8 cellular contexts compared by ENCODE assay signal in the genomic region with DNA sequence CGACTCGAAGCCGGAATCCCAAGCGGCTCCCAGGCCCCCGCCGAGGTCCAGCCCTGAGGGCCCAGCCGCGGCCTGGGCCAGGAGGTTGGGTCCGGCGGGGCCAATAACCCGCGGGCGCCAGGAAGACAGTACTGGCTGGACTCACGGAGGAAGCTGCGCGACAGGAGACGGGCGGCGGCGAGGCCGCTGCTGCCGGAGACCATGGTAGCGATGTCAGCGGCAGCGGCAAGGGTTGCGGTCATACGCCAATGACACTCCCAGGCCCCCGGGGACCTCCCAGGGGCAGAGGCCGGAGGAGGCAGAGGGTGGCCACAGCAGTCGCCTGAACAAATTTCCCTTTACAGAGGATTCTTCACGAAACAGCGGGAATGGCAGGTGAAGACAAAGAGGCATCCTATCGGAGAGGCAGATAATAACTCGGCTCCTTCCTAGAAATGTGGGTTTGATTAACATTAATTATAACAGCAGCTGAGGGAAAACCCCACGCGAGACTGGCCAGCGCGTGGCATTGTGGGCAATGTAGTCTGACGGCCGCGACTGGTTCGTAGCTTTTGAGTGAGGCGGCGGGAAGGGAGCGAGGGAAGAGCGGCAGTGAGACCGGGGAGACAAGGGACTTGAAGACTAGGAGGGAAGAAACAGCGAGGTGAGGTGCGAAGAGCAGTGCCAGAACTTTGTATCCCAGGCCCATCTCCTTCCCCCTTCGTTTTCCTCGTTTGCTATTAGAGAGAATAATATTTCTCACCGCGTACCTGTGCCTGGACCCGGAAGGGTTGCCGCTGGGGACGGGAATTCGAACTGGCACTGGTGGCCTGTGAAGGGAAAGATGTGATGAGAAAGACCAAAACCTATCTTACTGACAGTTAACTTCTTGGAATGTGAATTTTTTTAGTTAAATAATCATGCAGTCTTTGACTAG. TPM values are rescaled to one million over a fixed set of nuclear protein-coding genes. Genes with fewer than 3 reads are reported as not detected.
DNase-seq lines count a peak whose midpoint lies in the region; ATAC-seq and TF ChIP-seq lines count a peak whose summit lies in the region.

SUCLG1 (minus strand) TSS at position 253 of the 916 bp plus-strand sequence; CDS start at position 242, 11 bp downstream.

- peaks cover 22% of the 10 kb centered on the region for H3K4me1 ChIP-seq in mucosa of descending colon (ENCODE audit: low read depth)

- no peak for TF ChIP-seq CTCF in mucosa of descending colon (IDR thresholded peaks at IDR 0.05)

- intact Hi-C loops in mucosa of descending colon (cut with DNase I, micrococcal nuclease) = no loop called here

- peak within 1 kb of the TSS; percentile 98 for H3K4me3 ChIP-seq in mucosa of descending colon

- no peaks in the 10 kb centered on the region for H3K9me3 ChIP-seq in mucosa of descending colon

- H3K9me3 Mint-ChIP-seq in IgD-negative memory B cell = no peaks in the 10 kb centered on the region

- H3K27me3 Mint-ChIP-seq in IgD-negative memory B cell = no peaks in the 10 kb centered on the region

- H3K4me1 Mint-ChIP-seq in IgD-negative memory B cell = peaks cover 34 to 41% (median 34%) of the 10 kb centered on the region in 3 donors

- H3K27ac ChIP-seq in epithelial cell of prostate = peak within 1 kb of the TSS; percentile 57

- peak within 1 kb of the TSS; percentile 90 to 99 (median 99) for H3K27ac Mint-ChIP-seq in IgD-negative memory B cell

- peak within 1 kb of the TSS; percentile 94 to 97 (median 96) for H3K4me3 Mint-ChIP-seq in IgD-negative memory B cell

- peak; percentile 95 for ATAC-seq in GM21529 (IDR thresholded peaks at IDR 0.05; ENCODE audit: unreplicated experiment)
- peak; percentile 98 for ATAC-seq in mucosa of descending colon

- DNase-seq in DMS 273 treated with DMSO at 0.1 percent for 48 hours (lab: John Stamatoyannopoulos, UW) (peak; percentile 72), OCI-M2 (lab: John Stamatoyannopoulos, UW; ENCODE audit: unreplicated experiment) (peak; percentile 35), activated T-cell treated with anti-CD3 and anti-CD28 coated beads for 4 hours (peak; percentile 77), epithelial cell of prostate (ENCODE audit: low read depth, low spot score) (no peak), mucosa of descending colon (peak; percentile 92 to 93 (median 92))
- peak; percentile 55 to 74 for DNase-seq in stimulated activated CD8-positive, alpha-beta memory T cell treated with anti-CD3 and anti-CD28 coated beads, Interleukin-4, amount 100 ng/mL, for 4 hours (ENCODE audit: low read depth in 2 of 2, low spot score in 1 of 2)

- no peaks in the 10 kb centered on the region for H3K36me3 ChIP-seq in mucosa of descending colon (ENCODE audit: low read depth)

- peaks cover 5% of the 10 kb centered on the region for H3K36me3 Mint-ChIP-seq in IgD-negative memory B cell

RNA-seq across cellular contexts. Expression of gene SUCLG1, which starts in this region (rescaled TPM):
- 69.7 TPM for polyA plus RNA-seq in IgD-negative memory B cell
- 100 to 1,000 TPM; 130 to 202 (median 195) TPM for total RNA-seq in mucosa of descending colon
